ENCODE assay signal across 1 cellular context in the genomic region with DNA sequence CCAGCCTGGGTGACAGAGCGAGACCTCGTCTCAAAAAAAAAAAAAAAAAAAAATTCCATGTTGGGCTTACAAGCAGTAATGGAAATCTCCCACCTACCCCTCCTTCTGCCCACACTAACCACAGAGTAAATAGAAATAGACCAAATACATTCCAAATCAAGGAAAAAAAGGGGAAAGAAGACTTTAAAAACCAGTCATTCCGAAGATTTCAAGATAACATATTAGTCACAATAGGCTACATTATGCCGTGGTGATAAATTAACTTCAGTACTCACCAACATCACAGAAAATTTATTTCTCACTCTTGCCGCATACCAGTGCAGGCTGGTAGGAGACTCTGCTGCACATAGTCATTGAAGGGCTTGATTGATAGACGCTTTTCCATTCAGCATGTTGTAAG.
TF ChIP-seq lines count a peak whose summit lies in the region.

No MANE protein-coding gene starts in this region.

TF ChIP-seq in SK-N-SH treated with all-trans-retinoic acid at 6 μM for 48 hours, 23 proteins besides CTCF, POLR2A, EP300 and RAD21 (continued from another document):
- TF ChIP-seq, protein P1, sequence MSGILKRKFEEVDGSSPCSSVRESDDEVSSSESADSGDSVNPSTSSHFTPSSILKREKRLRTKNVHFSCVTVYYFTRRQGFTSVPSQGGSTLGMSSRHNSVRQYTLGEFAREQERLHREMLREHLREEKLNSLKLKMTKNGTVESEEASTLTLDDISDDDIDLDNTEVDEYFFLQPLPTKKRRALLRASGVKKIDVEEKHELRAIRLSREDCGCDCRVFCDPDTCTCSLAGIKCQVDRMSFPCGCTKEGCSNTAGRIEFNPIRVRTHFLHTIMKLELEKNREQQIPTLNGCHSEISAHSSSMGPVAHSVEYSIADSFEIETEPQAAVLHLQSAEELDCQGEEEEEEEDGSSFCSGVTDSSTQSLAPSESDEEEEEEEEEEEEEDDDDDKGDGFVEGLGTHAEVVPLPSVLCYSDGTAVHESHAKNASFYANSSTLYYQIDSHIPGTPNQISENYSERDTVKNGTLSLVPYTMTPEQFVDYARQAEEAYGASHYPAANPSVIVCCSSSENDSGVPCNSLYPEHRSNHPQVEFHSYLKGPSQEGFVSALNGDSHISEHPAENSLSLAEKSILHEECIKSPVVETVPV (CRISPR knock-in tag; IDR thresholded peaks at IDR 0.05): no peak
- TF ChIP-seq ZNF8 (CRISPR knock-in tag; IDR thresholded peaks at IDR 0.05) (no peak), TOX (CRISPR knock-in tag; IDR thresholded peaks at IDR 0.05; ENCODE audit: borderline replicate concordance) (no peak), SNAI2 (CRISPR knock-in tag; IDR thresholded peaks at IDR 0.05) (no peak), TCF4 (CRISPR knock-in tag; IDR thresholded peaks at IDR 0.05; ENCODE audit: borderline replicate concordance) (no peak), ESRRG (CRISPR knock-in tag; IDR thresholded peaks at IDR 0.05) (no peak), ZNF565 (CRISPR knock-in tag; conservative IDR thresholded peaks at IDR 0.05; ENCODE audit: low read depth) (no peak)
- TF ChIP-seq, protein P2, sequence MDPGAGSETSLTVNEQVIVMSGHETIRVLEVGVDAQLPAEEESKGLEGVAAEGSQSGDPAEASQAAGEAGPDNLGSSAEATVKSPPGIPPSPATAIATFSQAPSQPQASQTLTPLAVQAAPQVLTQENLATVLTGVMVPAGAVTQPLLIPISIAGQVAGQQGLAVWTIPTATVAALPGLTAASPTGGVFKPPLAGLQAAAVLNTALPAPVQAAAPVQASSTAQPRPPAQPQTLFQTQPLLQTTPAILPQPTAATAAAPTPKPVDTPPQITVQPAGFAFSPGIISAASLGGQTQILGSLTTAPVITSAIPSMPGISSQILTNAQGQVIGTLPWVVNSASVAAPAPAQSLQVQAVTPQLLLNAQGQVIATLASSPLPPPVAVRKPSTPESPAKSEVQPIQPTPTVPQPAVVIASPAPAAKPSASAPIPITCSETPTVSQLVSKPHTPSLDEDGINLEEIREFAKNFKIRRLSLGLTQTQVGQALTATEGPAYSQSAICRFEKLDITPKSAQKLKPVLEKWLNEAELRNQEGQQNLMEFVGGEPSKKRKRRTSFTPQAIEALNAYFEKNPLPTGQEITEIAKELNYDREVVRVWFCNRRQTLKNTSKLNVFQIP (CRISPR knock-in tag; IDR thresholded peaks at IDR 0.05; ENCODE audit: borderline replicate concordance, low read depth): no peak
